Comparison of ENCODE assay signal across 8 cellular contexts in genomic region chr9:93566408-93567270, GRCh38. TPM values are rescaled to one million over a fixed set of nuclear protein-coding genes. Genes with fewer than 3 reads are reported as not detected.
DNase-seq lines count a peak whose midpoint lies in the region; ATAC-seq and TF ChIP-seq lines count a peak whose summit lies in the region.

No MANE protein-coding gene starts in this region.

- peaks cover 4% of the 10 kb centered on the region for H3K36me3 Mint-ChIP-seq in activated naive CD8-positive, alpha-beta T cell
- H3K36me3 Mint-ChIP-seq in glutamatergic neuron (ENCODE audit: unreplicated experiment), result peaks cover 10% of the 10 kb centered on the region
- peaks cover 35% of the 10 kb centered on the region for H3K36me3 Mint-ChIP-seq in osteocyte (ENCODE audit: unreplicated experiment)

- H3K4me1 Mint-ChIP-seq in activated naive CD8-positive, alpha-beta T cell (ENCODE audit: low read depth), result peaks cover 19% of the 10 kb centered on the region
- H3K4me1 Mint-ChIP-seq in glutamatergic neuron (ENCODE audit: low read depth, unreplicated experiment) (peaks cover 3% of the 10 kb centered on the region), osteocyte (ENCODE audit: unreplicated experiment) (peaks cover 20% of the 10 kb centered on the region)

- TF ChIP-seq POLR2A in NB4 (IDR thresholded peaks at IDR 0.05; ENCODE audit: extremely low read depth, insufficient read length), result peak; percentile 78
- TF ChIP-seq POLR2A in thyroid gland (IDR thresholded peaks at IDR 0.05), result peak; percentile 62 to 97

- H3K27ac Mint-ChIP-seq in activated naive CD8-positive, alpha-beta T cell, result peak overlapping the region; percentile 95
- peak overlapping the region; percentile 89 for H3K27ac Mint-ChIP-seq in glutamatergic neuron (ENCODE audit: unreplicated experiment)
- H3K27ac Mint-ChIP-seq in osteocyte (ENCODE audit: unreplicated experiment), result peak overlapping the region; percentile 89

- no peaks in the 10 kb centered on the region for H3K9me3 Mint-ChIP-seq in activated naive CD8-positive, alpha-beta T cell (ENCODE audit: low read depth)
- H3K9me3 Mint-ChIP-seq in glutamatergic neuron (ENCODE audit: unreplicated experiment) (peaks cover 8% of the 10 kb centered on the region), osteocyte (ENCODE audit: unreplicated experiment) (peaks cover 11% of the 10 kb centered on the region)

- H3K27me3 Mint-ChIP-seq in activated naive CD8-positive, alpha-beta T cell, result no peaks in the 10 kb centered on the region
- H3K27me3 Mint-ChIP-seq in glutamatergic neuron (ENCODE audit: unreplicated experiment) (peaks cover 2% of the 10 kb centered on the region), osteocyte (ENCODE audit: unreplicated experiment) (no peaks in the 10 kb centered on the region)

- ATAC-seq in HG02571 (IDR thresholded peaks at IDR 0.05; ENCODE audit: unreplicated experiment), result peak; percentile 87

- intact Hi-C loops in thyroid gland (cut with DNase I), result loop anchor here (10.0 kb wide), 1 partner anchor 402 kb away; no protein-coding TSS in a partner anchor

- no peaks in the 10 kb centered on the region for H3K27me3 ChIP-seq in thyroid gland

- DNase-seq in GM10248 (ENCODE audit: extremely low spot score) (peak; percentile 99), NB4 (ENCODE audit: low read depth) (peak; percentile 96), SK-N-MC (ENCODE audit: low read depth, low spot score) (peak; percentile 50), glutamatergic neuron (peak; percentile 100), osteocyte (ENCODE audit: extremely low spot score, unreplicated experiment) (peak; percentile 100), thyroid gland (peak; percentile 99)

- H3K9ac ChIP-seq in SK-N-MC (ENCODE audit: insufficient read length), result peak overlapping the region; percentile 99

- peak; percentile 98 for TF ChIP-seq CTCF in GM10248 (IDR thresholded peaks at IDR 0.05; ENCODE audit: control extremely low read depth, extremely low read depth, low read depth, missing control alignments)
- peak; percentile 70 for TF ChIP-seq CTCF in NB4 (IDR thresholded peaks at IDR 0.05; ENCODE audit: low read depth, low read length)
- TF ChIP-seq CTCF in glutamatergic neuron (IDR thresholded peaks at IDR 0.05; ENCODE audit: partially characterized antibody, unreplicated experiment), result peak; percentile 98
- TF ChIP-seq CTCF in osteocyte (IDR thresholded peaks at IDR 0.05), result peak; percentile 97
- TF ChIP-seq CTCF in thyroid gland (IDR thresholded peaks at IDR 0.05), result peak; percentile 73 to 97 (median 92)

- POLR2A ChIA-PET in GM10248 (lab: Yijun Ruan, JAX), result interaction anchor here (0.6 to 0.8 kb wide), 2 partner anchors 9 to 62 kb away, joined by 3 read pairs; partner anchors contain the start of gene PHF2

- H3K9me3 ChIP-seq in SK-N-MC (ENCODE audit: low read depth, low read length), result peaks cover 5% of the 10 kb centered on the region; the same call in 1 of the 2 replicates
- H3K9me3 ChIP-seq in thyroid gland, result no peaks in the 10 kb centered on the region

- CTCF ChIA-PET in GM10248 (lab: Yijun Ruan, JAX), result interaction anchor here (0.6 to 4.2 kb wide), 50 partner anchors 8 to 896 kb away, joined by 3 to 68 read pairs (median 4); partner anchors contain the start of genes CARD19, FAM120AOS and PHF2

- 3% methylated on average over 31 of the region's 69 CpGs for WGBS in thyroid gland, 2 donors

- H3K36me3 ChIP-seq in SK-N-MC (ENCODE audit: insufficient read depth, low read length) (peaks cover 18% of the 10 kb centered on the region), thyroid gland (peaks cover 15 to 23% of the 10 kb centered on the region in 2 donors)

- H3K27ac ChIP-seq in SK-N-MC (peak overlapping the region; percentile 91), thyroid gland (peak overlapping the region; percentile 78 to 92 (median 88))

- H3K4me3 Mint-ChIP-seq in activated naive CD8-positive, alpha-beta T cell, result peak overlapping the region; percentile 87
- H3K4me3 Mint-ChIP-seq in glutamatergic neuron (ENCODE audit: unreplicated experiment), result peak overlapping the region; percentile 86
- H3K4me3 Mint-ChIP-seq in osteocyte (ENCODE audit: unreplicated experiment), result peak overlapping the region; percentile 69

- peaks cover 9 to 11% of the 10 kb centered on the region in 2 donors for H3K4me1 ChIP-seq in thyroid gland

- H3K4me3 ChIP-seq in NB4 (ENCODE audit: low read depth, low read length) (peak overlapping the region; percentile 62), SK-N-MC (peak overlapping the region; percentile 89), thyroid gland (replicated peaks in 1 of 3) (peak overlapping the region in 2 of 3 donors; percentile 25 to 55)

RNA-seq across cellular contexts. Expression of gene PHF2, which starts 9.7 kb away (rescaled TPM):
- total RNA-seq in glutamatergic neuron (ENCODE audit: unreplicated experiment) (22.9 TPM), osteocyte (39.9 and 40.3 TPM in 2 replicates), thyroid gland (10 to 100 TPM; 32.8 to 50.1 (median 33.0) TPM)

Comparison
In these comparisons a context has a peak if more than half of its experiments do, and no peak if none do; other contexts are left out.
1. Peak in every context shown above with its lines: DNase-seq, ATAC-seq, H3K4me3 ChIP-seq and H3K27ac ChIP-seq.
2. DNase-seq: peak in every context shown above with its lines; median percentile 100 in glutamatergic neuron; 100 in osteocyte; 99 in GM10248; 99 in thyroid gland; 96 in NB4; 50 in SK-N-MC.